ENCODE assay signal across 7 cellular contexts in genomic region chr1:145041519-145041918, GRCh38. TPM values are rescaled to one million over a fixed set of nuclear protein-coding genes. Genes with fewer than 3 reads are reported as not detected.
DNase-seq lines count a peak whose midpoint lies in the region; ATAC-seq and TF ChIP-seq lines count a peak whose summit lies in the region.
"Not testable (repeated sequence)": the region's sequence is repeated elsewhere in the genome, so short reads cannot be mapped to it uniquely, and the experiment has no call there.

No MANE protein-coding gene starts in this region.

- not testable (repeated sequence) for H3K9me3 ChIP-seq in mucosa of descending colon

- intact Hi-C loops in mucosa of descending colon (cut with DNase I, micrococcal nuclease) = not testable (repeated sequence)

- not testable (repeated sequence) for H3K36me3 ChIP-seq in mucosa of descending colon (ENCODE audit: low read depth)

- peak; percentile 81 for ATAC-seq in GM18868 (IDR thresholded peaks at IDR 0.05; ENCODE audit: unreplicated experiment)
- peak; percentile 85 for ATAC-seq in GM19463 (IDR thresholded peaks at IDR 0.05; ENCODE audit: unreplicated experiment)
- peak; percentile 78 for ATAC-seq in GM21825 (IDR thresholded peaks at IDR 0.05; ENCODE audit: unreplicated experiment)
- ATAC-seq in HG02973 (IDR thresholded peaks at IDR 0.05; ENCODE audit: unreplicated experiment) = peak; percentile 80
- ATAC-seq in HG03432 (IDR thresholded peaks at IDR 0.05; ENCODE audit: unreplicated experiment) = peak; percentile 97
- ATAC-seq in activated CD4-positive, CD25-positive, alpha-beta regulatory T cell treated with anti-CD3 and anti-CD28 coated beads, Interleukin-2, amount 50 U/mL, for 24 hours = peak; percentile 83 to 88
- ATAC-seq in mucosa of descending colon = peak; percentile 33

- DNase-seq in mucosa of descending colon = not testable (repeated sequence)

- TF ChIP-seq CTCF in mucosa of descending colon (IDR thresholded peaks at IDR 0.05) = not testable (repeated sequence)

- H3K4me3 ChIP-seq in mucosa of descending colon = not testable (repeated sequence)

- H3K4me1 ChIP-seq in mucosa of descending colon (ENCODE audit: low read depth) = not testable (repeated sequence)

RNA-seq across cellular contexts. Expression of gene SRGAP2B, which starts 53.6 kb away (rescaled TPM):
- total RNA-seq in mucosa of descending colon = 10 to 100 TPM in 2 of 3 donors, 1 to 10 TPM in 1; 5.7 to 25.8 (median 10.6) TPM

RNA-seq across cellular contexts. Expression of gene FAM72D, which starts 54.3 kb away (rescaled TPM):
- total RNA-seq in mucosa of descending colon = 1 to 10 TPM in 1 of 3 donors, under 1 TPM in 2; 0.19 to 1.1 (median 0.26) TPM

Comparison
In these comparisons a context has a peak if more than half of its experiments do, and no peak if none do; other contexts are left out.
1. ATAC-seq: peak in every context shown above with its lines; median percentile 97 in HG03432; 86 in activated CD4-positive, CD25-positive, alpha-beta regulatory T cell treated with anti-CD3 and anti-CD28 coated beads, Interleukin-2, amount 50 U/mL, for 24 hours; 85 in GM19463; 81 in GM18868; 80 in HG02973; 78 in GM21825; 33 in mucosa of descending colon.